Comparison of ENCODE assay signal across 8 cellular contexts in the genomic region with DNA sequence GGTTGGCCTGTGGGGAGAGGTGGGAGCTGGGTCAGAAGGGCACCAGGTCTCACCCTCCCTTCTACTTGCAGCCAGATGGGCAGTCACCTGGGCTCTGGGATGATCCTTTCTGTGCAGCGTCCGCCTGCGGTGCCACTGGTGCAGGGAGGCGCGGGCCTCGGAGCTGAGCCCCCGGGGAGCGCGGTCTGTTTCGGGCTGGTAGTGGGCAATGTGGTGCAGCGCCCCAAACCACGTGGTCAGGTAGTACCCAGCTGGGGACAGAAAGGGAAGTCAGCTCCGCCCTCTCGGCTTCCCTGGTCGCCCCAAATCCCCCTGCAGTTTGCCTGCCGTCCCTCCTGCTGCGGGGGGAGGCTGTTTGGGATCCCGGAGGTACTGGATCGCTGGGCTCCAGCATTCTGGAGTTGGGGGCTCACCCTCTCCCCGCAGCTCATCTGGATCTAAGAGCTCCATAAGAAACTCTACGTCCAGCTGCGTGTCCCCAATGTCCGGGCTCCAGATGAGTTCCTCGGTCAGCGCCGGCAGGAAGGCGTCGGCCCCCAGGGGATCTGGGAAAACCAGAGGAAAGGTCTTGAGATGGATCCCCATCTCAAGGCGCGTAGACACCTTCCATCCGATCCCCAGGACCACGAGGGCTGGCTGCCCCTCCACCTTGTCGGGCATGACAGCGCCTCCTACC. TPM values are rescaled to one million over a fixed set of nuclear protein-coding genes. Genes with fewer than 3 reads are reported as not detected.
DNase-seq lines count a peak whose midpoint lies in the region; ATAC-seq and TF ChIP-seq lines count a peak whose summit lies in the region.

No MANE protein-coding gene starts in this region.

- H3K36me3 Mint-ChIP-seq in activated CD8-positive, alpha-beta T cell treated with anti-CD3 and anti-CD28 coated beads for 36 hours (ENCODE audit: low read depth) = peaks cover 62% of the 10 kb centered on the region

- CTCF ChIA-PET in activated CD8-positive, alpha-beta T cell treated with anti-CD3 and anti-CD28 coated beads for 36 hours (lab: Charles Lee) = interaction anchor here (0.6 to 6.3 kb wide), 16 partner anchors 9 to 336 kb away, joined by 3 to 33 read pairs (median 4); a partner anchor contains a TSS

- H3K4me1 ChIP-seq in cardiac muscle cell (ENCODE audit: low read depth) (no peaks in the 10 kb centered on the region), foreskin keratinocyte (no peaks in the 10 kb centered on the region)

- peak overlapping the region; percentile 57 for H3K4me3 ChIP-seq in H7 (ENCODE audit: insufficient read depth, low read depth, low read length)
- H3K4me3 ChIP-seq in cardiac muscle cell = peak overlapping the region; percentile 11

- DNase-seq in H7 (peak; percentile 74), cardiac muscle cell (ENCODE audit: low read depth in 1 of 2, low spot score in 1 of 2) (no peak), sciatic nerve (ENCODE audit: low spot score) (no peak), DMS79 treated with DMSO at 0.1 percent for 48 hours (lab: John Stamatoyannopoulos, UW) (no peak), foreskin keratinocyte (no peak), DMS153 treated with DMSO at 0.1 percent for 48 hours (lab: John Stamatoyannopoulos, UW; ENCODE audit: unreplicated experiment) (no peak)
- peak; percentile 58 for DNase-seq in activated CD8-positive, alpha-beta T cell treated with anti-CD3 and anti-CD28 coated beads for 36 hours

- H3K9me3 Mint-ChIP-seq in activated CD8-positive, alpha-beta T cell treated with anti-CD3 and anti-CD28 coated beads for 36 hours = peaks cover 3% of the 10 kb centered on the region

- H3K4me1 Mint-ChIP-seq in activated CD8-positive, alpha-beta T cell treated with anti-CD3 and anti-CD28 coated beads for 36 hours (ENCODE audit: low read depth) = peaks cover 50% of the 10 kb centered on the region

- H3K27me3 ChIP-seq in H7 (ENCODE audit: control insufficient read depth, insufficient read depth, low read length) = peaks cover 3% of the 10 kb centered on the region; the same call in 1 of the 2 replicates
- no peaks in the 10 kb centered on the region for H3K27me3 ChIP-seq in cardiac muscle cell
- no peaks in the 10 kb centered on the region for H3K27me3 ChIP-seq in foreskin keratinocyte

- POLR2A ChIA-PET in activated CD8-positive, alpha-beta T cell treated with anti-CD3 and anti-CD28 coated beads for 36 hours (lab: Charles Lee) = interaction anchor here (0.6 to 12.2 kb wide), 13 partner anchors 9 to 248 kb away, joined by 3 to 152 read pairs (median 7); a partner anchor contains a TSS

- no peak overlapping the region for H3K27ac ChIP-seq in cardiac muscle cell
- H3K27ac ChIP-seq in foreskin keratinocyte = no peak overlapping the region

- peak overlapping the region; percentile 92 for H3K27ac Mint-ChIP-seq in activated CD8-positive, alpha-beta T cell treated with anti-CD3 and anti-CD28 coated beads for 36 hours

- peak; percentile 5 for ATAC-seq in activated CD8-positive, alpha-beta T cell treated with anti-CD3 and anti-CD28 coated beads for 36 hours
- ATAC-seq in sciatic nerve = peak; percentile 56
- no peak for ATAC-seq in HG02885 (IDR thresholded peaks at IDR 0.05; ENCODE audit: poor library complexity, unreplicated experiment)
- no peak for ATAC-seq in foreskin keratinocyte

- TF ChIP-seq CTCF in activated CD8-positive, alpha-beta T cell treated with anti-CD3 and anti-CD28 coated beads for 36 hours (IDR thresholded peaks at IDR 0.05) = no peak
- TF ChIP-seq CTCF in cardiac muscle cell (IDR thresholded peaks at IDR 0.05; ENCODE audit: low read depth, low read length) (no peak), foreskin keratinocyte (conservative IDR thresholded peaks at IDR 0.05) (no peak)

- H3K9me3 ChIP-seq in cardiac muscle cell (ENCODE audit: low read depth) = no peaks in the 10 kb centered on the region

- no peaks in the 10 kb centered on the region for H3K27me3 Mint-ChIP-seq in activated CD8-positive, alpha-beta T cell treated with anti-CD3 and anti-CD28 coated beads for 36 hours

- peak overlapping the region; percentile 85 for H3K4me3 Mint-ChIP-seq in activated CD8-positive, alpha-beta T cell treated with anti-CD3 and anti-CD28 coated beads for 36 hours

- no peaks in the 10 kb centered on the region for H3K36me3 ChIP-seq in H7 (replicated peaks; ENCODE audit: control insufficient read depth, insufficient read depth, low read length)
- H3K36me3 ChIP-seq in cardiac muscle cell = no peaks in the 10 kb centered on the region

- intact Hi-C loops in activated CD8-positive, alpha-beta T cell treated with anti-CD3 and anti-CD28 coated beads for 36 hours (cut with micrococcal nuclease) = no loop called here
- intact Hi-C loops in sciatic nerve (cut with DNase I) = no loop called here

RNA-seq across cellular contexts. Expression of a gene that starts 8.8 kb away (rescaled TPM):
- total RNA-seq in H7 (2014; rRNA removed; shearing (Covaris generic)) = 34.0 and 40.5 TPM in 2 replicates
- total RNA-seq in activated CD8-positive, alpha-beta T cell treated with anti-CD3 and anti-CD28 coated beads for 36 hours = 10 to 100 TPM; 85.5 to 87.7 TPM
- total RNA-seq in cardiac muscle cell (8.4 and 8.9 TPM in 2 replicates), sciatic nerve (9.6 TPM), foreskin keratinocyte (8.3 and 8.7 TPM in 2 replicates)
- polyA plus RNA-seq in cardiac muscle cell (3.9 and 10.6 TPM in 2 replicates), foreskin keratinocyte (6.2 and 6.5 TPM in 2 replicates)

RNA-seq across cellular contexts. Expression of a gene that starts 19.5 kb away (rescaled TPM):
- 454 and 591 TPM in 2 replicates for total RNA-seq in H7 (2014; rRNA removed; shearing (Covaris generic))
- 100 to 1,000 TPM; 747 to 761 TPM for total RNA-seq in activated CD8-positive, alpha-beta T cell treated with anti-CD3 and anti-CD28 coated beads for 36 hours
- total RNA-seq in cardiac muscle cell = 300 and 326 TPM in 2 replicates
- polyA plus RNA-seq in cardiac muscle cell = 240 and 291 TPM in 2 replicates
- 192 TPM for total RNA-seq in sciatic nerve
- 344 and 388 TPM in 2 replicates for total RNA-seq in foreskin keratinocyte
- polyA plus RNA-seq in foreskin keratinocyte = 268 and 317 TPM in 2 replicates

RNA-seq across cellular contexts. Expression of a gene that starts 30.1 kb away (rescaled TPM):
- 11.6 and 11.8 TPM in 2 replicates for total RNA-seq in H7 (2014; rRNA removed; shearing (Covaris generic))
- 10 to 100 TPM; 20.0 to 21.5 TPM for total RNA-seq in activated CD8-positive, alpha-beta T cell treated with anti-CD3 and anti-CD28 coated beads for 36 hours
- total RNA-seq in cardiac muscle cell (33.4 and 42.2 TPM in 2 replicates), sciatic nerve (86.4 TPM), foreskin keratinocyte (46.0 and 49.4 TPM in 2 replicates)
- polyA plus RNA-seq in cardiac muscle cell (33.5 and 40.7 TPM in 2 replicates), foreskin keratinocyte (51.8 and 56.8 TPM in 2 replicates)

RNA-seq across cellular contexts. Expression of a gene that starts 30.5 kb away (rescaled TPM):
- 26.0 and 30.6 TPM in 2 replicates for total RNA-seq in H7 (2014; rRNA removed; shearing (Covaris generic))
- total RNA-seq in activated CD8-positive, alpha-beta T cell treated with anti-CD3 and anti-CD28 coated beads for 36 hours = 10 to 100 TPM; 56.5 to 57.9 TPM
- total RNA-seq in cardiac muscle cell (14.7 and 26.9 TPM in 2 replicates), sciatic nerve (14.6 TPM), foreskin keratinocyte (23.2 and 26.6 TPM in 2 replicates)
- polyA plus RNA-seq in cardiac muscle cell (19.6 and 21.5 TPM in 2 replicates), foreskin keratinocyte (33.2 and 33.4 TPM in 2 replicates)

RNA-seq across cellular contexts. Expression of a gene that starts 37.7 kb away (rescaled TPM):
- 97.6 and 109 TPM in 2 replicates for total RNA-seq in H7 (2014; rRNA removed; shearing (Covaris generic))
- 100 to 1,000 TPM; 125 to 128 TPM for total RNA-seq in activated CD8-positive, alpha-beta T cell treated with anti-CD3 and anti-CD28 coated beads for 36 hours
- total RNA-seq in cardiac muscle cell (171 and 180 TPM in 2 replicates), sciatic nerve (106 TPM), foreskin keratinocyte (51.5 and 64.9 TPM in 2 replicates)
- polyA plus RNA-seq in cardiac muscle cell (360 and 430 TPM in 2 replicates), foreskin keratinocyte (114 and 121 TPM in 2 replicates)

Comparison
In these comparisons a context has a peak if more than half of its experiments do, and no peak if none do; other contexts are left out.
1. DNase-seq: peak in H7 (single experiment) and activated CD8-positive, alpha-beta T cell treated with anti-CD3 and anti-CD28 coated beads for 36 hours (single experiment); none in cardiac muscle cell (0 of 2), sciatic nerve (single experiment), DMS79 treated with DMSO at 0.1 percent for 48 hours (single experiment), foreskin keratinocyte (0 of 2) and DMS153 treated with DMSO at 0.1 percent for 48 hours (single experiment).
2. ATAC-seq: peak in activated CD8-positive, alpha-beta T cell treated with anti-CD3 and anti-CD28 coated beads for 36 hours (single experiment) and sciatic nerve (single experiment); none in HG02885 (single experiment) and foreskin keratinocyte (single experiment).